In the genomic region with DNA sequence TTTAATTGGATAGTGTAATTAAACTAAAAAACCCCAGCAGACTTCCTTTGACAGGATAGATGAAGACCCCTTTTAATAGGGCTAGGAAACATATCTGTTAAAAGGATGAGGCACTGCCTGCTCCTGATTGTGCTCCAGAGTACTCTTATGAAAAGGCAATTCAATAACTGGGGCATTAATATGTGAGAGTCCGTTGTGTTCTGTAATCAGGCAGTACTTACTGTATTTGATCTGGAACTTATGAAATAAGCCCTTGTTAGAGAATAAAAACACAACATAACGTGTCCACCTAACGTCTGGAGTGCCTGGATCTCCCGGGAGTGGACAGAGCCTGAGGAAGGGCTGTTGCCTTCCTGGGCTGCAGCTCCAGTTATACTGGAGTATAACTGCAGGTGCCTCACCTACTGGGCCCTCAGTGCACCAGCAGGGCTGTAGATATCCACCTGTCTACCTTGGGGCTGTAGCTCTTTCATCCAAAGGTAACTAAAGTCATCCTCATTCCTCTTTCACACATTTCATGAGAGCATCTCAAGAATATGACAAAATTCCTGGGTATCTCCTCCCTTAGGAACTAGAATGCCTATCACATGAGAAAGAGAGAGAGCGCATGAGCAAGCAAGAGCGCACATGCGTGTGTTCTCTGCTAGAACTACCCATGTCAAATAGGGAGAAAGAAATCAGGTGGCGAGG, we compare ENCODE assay signal across 13 cellular contexts.
"Had no signal": no experiment of that assay in that cellular context is flagged by ENCODE, and none has a peak within 500 bp of the region (broad histone marks: within the 10 kb centered on the region; RNA-seq: fewer than 3 reads in every experiment).

No MANE protein-coding gene starts in this region.

- H3K4me3 Mint-ChIP-seq: activated CD4-positive, alpha-beta memory T cell treated with anti-CD3 and anti-CD28 coated beads, Interleukin-2, amount 10 ng/mL, durations not matched to agents 7 days and 5 days; activated naive CD8-positive, alpha-beta T cell; activated T-cell treated with anti-CD3 and anti-CD28 coated beads, Interleukin-2, amount 50 U/mL, for 72 hours; effector memory CD8-positive, alpha-beta T cell; naive thymus-derived CD4-positive, alpha-beta T cell; stimulated activated memory B cell treated with anti-CD40 and anti-IgM and Interleukin-4, amounts not matched to agents 10 μg/mL and 1 μg/mL and 100 μg/mL, for 72 hours had no signal

- H3K27ac Mint-ChIP-seq: activated CD4-positive, alpha-beta memory T cell treated with anti-CD3 and anti-CD28 coated beads, Interleukin-2, amount 10 ng/mL, durations not matched to agents 7 days and 5 days; activated naive CD8-positive, alpha-beta T cell; activated T-cell treated with anti-CD3 and anti-CD28 coated beads, Interleukin-2, amount 50 U/mL, for 72 hours; effector memory CD8-positive, alpha-beta T cell; stimulated activated memory B cell treated with anti-CD40 and anti-IgM and Interleukin-4, amounts not matched to agents 10 μg/mL and 1 μg/mL and 100 μg/mL, for 72 hours had no signal

- H3K27me3 ChIP-seq: brain microvascular endothelial cell, tibial artery had no signal

- H3K27ac ChIP-seq: brain microvascular endothelial cell, epithelial cell of prostate, tibial artery had no signal

- H3K36me3 ChIP-seq: brain microvascular endothelial cell had no signal

- DNase-seq: activated CD4-positive, alpha-beta memory T cell treated with anti-CD3 and anti-CD28 coated beads, Interleukin-2, amount 10 ng/mL, durations not matched to agents 7 days and 5 days; activated CD4-positive, alpha-beta T cell treated with anti-CD3 and anti-CD28 coated beads for 4 hours; activated gamma-delta T cell treated with Interleukin-2 at 50 U/mL for 16 hours; activated T-cell treated with anti-CD3 and anti-CD28 coated beads, Interleukin-2, amount 50 U/mL, for 72 hours; brain microvascular endothelial cell; dermis blood vessel endothelial cell; effector memory CD8-positive, alpha-beta T cell; naive thymus-derived CD4-positive, alpha-beta T cell; T-helper 2 cell; tibial artery had no signal

- H3K27me3 Mint-ChIP-seq: activated CD4-positive, alpha-beta memory T cell treated with anti-CD3 and anti-CD28 coated beads, Interleukin-2, amount 10 ng/mL, durations not matched to agents 7 days and 5 days; activated naive CD8-positive, alpha-beta T cell; effector memory CD8-positive, alpha-beta T cell; naive thymus-derived CD4-positive, alpha-beta T cell; stimulated activated memory B cell treated with anti-CD40 and anti-IgM and Interleukin-4, amounts not matched to agents 10 μg/mL and 1 μg/mL and 100 μg/mL, for 72 hours had no signal

- ATAC-seq: activated T-cell treated with anti-CD3 and anti-CD28 coated beads, Interleukin-2, amount 50 U/mL, for 72 hours; effector memory CD8-positive, alpha-beta T cell; naive thymus-derived CD4-positive, alpha-beta T cell; stimulated activated memory B cell treated with anti-CD40 and anti-IgM and Interleukin-4, amounts not matched to agents 10 μg/mL and 1 μg/mL and 100 μg/mL, for 72 hours had no signal

- H3K4me3 ChIP-seq: tibial artery had no signal

- H3K4me1 Mint-ChIP-seq: activated CD4-positive, alpha-beta memory T cell treated with anti-CD3 and anti-CD28 coated beads, Interleukin-2, amount 10 ng/mL, durations not matched to agents 7 days and 5 days; naive thymus-derived CD4-positive, alpha-beta T cell; stimulated activated memory B cell treated with anti-CD40 and anti-IgM and Interleukin-4, amounts not matched to agents 10 μg/mL and 1 μg/mL and 100 μg/mL, for 72 hours had no signal
